In the genomic region with DNA sequence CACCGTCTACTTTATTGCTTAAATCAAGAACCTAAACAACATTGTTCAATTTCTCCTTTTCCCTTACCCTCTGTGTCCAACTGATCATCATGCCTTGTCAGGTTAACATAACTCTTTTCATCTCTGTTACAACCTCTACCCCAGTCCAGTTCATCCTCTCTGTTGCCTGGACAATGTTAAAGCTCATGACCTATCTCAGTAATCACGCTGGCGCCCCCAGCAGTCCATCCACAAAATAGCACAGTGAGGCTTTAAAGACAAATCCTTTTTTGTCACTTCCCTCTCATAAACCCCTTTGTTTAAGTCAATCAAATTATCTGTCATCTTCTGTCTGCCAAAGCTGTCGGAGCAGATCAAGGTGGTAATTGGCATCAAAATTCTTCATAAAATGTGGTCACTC, we compare ENCODE assay signal across 8 cellular contexts.
DNase-seq lines count a peak whose midpoint lies in the region; ATAC-seq and TF ChIP-seq lines count a peak whose summit lies in the region.

No MANE protein-coding gene starts in this region.

- no peak overlapping the region for H3K4me3 Mint-ChIP-seq in CD4-positive, CD25-positive, alpha-beta regulatory T cell

- peaks cover 13 to 28% (median 22%) of the 10 kb centered on the region in 4 donors for H3K4me1 Mint-ChIP-seq in CD4-positive, CD25-positive, alpha-beta regulatory T cell

- no peak overlapping the region for H3K27ac ChIP-seq in CD4-positive, CD25-positive, alpha-beta regulatory T cell (ENCODE audit: insufficient read depth, low read length, poor library complexity, severe bottlenecking)

- H3K9me3 Mint-ChIP-seq in CD4-positive, CD25-positive, alpha-beta regulatory T cell = peaks cover 0 to 5% (median 0%) of the 10 kb centered on the region in 7 donors

- H3K9me3 ChIP-seq in CD4-positive, CD25-positive, alpha-beta regulatory T cell (ENCODE audit: control insufficient read depth in 2 of 2, low read length in 2 of 2) = no peaks in the 10 kb centered on the region

- H3K4me1 ChIP-seq in CD4-positive, CD25-positive, alpha-beta regulatory T cell (ENCODE audit: control insufficient read depth, insufficient read depth, low read length, poor library complexity, severe bottlenecking) = no peaks in the 10 kb centered on the region

- H3K36me3 Mint-ChIP-seq in CD4-positive, CD25-positive, alpha-beta regulatory T cell = peaks cover 15% of the 10 kb centered on the region

- ATAC-seq in CD4-positive, CD25-positive, alpha-beta regulatory T cell (ENCODE audit: low read depth in 2 of 2) = peak; percentile 46 to 58
- peak; percentile 63 for ATAC-seq in GM21619 (IDR thresholded peaks at IDR 0.05; ENCODE audit: unreplicated experiment)
- peak; percentile 31 for ATAC-seq in sciatic nerve
- ATAC-seq in HG03469 (IDR thresholded peaks at IDR 0.05; ENCODE audit: unreplicated experiment) = no peak

- no peak overlapping the region for H3K27ac Mint-ChIP-seq in CD4-positive, CD25-positive, alpha-beta regulatory T cell

- DNase-seq in CD4-positive, CD25-positive, alpha-beta regulatory T cell = peak; percentile 22 to 69 (median 51)
- DNase-seq in NCI-H774 (lab: John Stamatoyannopoulos, UW) = peak; percentile 52
- DNase-seq in activated T-cell treated with anti-CD3 and anti-CD28 coated beads, Interleukin-2, amount 50 U/mL, for 1 hour = peak; percentile 63
- peak; percentile 21 to 62 for DNase-seq in foreskin fibroblast
- DNase-seq in sciatic nerve (ENCODE audit: low spot score) = peak; percentile 57
- DNase-seq in NCI-H510A treated with DMSO at 0.1 percent for 48 hours (lab: John Stamatoyannopoulos, UW) = no peak

- peak; percentile 59 for TF ChIP-seq CTCF in foreskin fibroblast (IDR thresholded peaks at IDR 0.05; ENCODE audit: low read depth, low read length)

- H3K27me3 ChIP-seq in CD4-positive, CD25-positive, alpha-beta regulatory T cell (ENCODE audit: control insufficient read depth, insufficient read depth, low read length) = no peaks in the 10 kb centered on the region

- H3K36me3 ChIP-seq in CD4-positive, CD25-positive, alpha-beta regulatory T cell (ENCODE audit: control insufficient read depth, insufficient read depth, low read length) = peaks cover 3% of the 10 kb centered on the region

- intact Hi-C loops in sciatic nerve (cut with DNase I) = loop anchor here (10.0 kb wide), 1 partner anchor 120 kb away; no protein-coding TSS in a partner anchor

- no peaks in the 10 kb centered on the region for H3K27me3 Mint-ChIP-seq in CD4-positive, CD25-positive, alpha-beta regulatory T cell

- H3K4me3 ChIP-seq in CD4-positive, CD25-positive, alpha-beta regulatory T cell (ENCODE audit: low read depth, low read length) = no peak overlapping the region
- H3K4me3 ChIP-seq in foreskin fibroblast (ENCODE audit: low read depth in 1 of 2, low read length in 2 of 2) = no peak overlapping the region
